14 cellular contexts compared by ENCODE assay signal in genomic region chr12:89962648-89963047, GRCh38.
DNase-seq lines count a peak whose midpoint lies in the region; ATAC-seq and TF ChIP-seq lines count a peak whose summit lies in the region.
"Had no signal": no experiment of that assay in that cellular context is flagged by ENCODE, and none has a peak within 500 bp of the region (broad histone marks: within the 10 kb centered on the region; RNA-seq: fewer than 3 reads in every experiment).

No MANE protein-coding gene starts in this region.

- peak; percentile 34 for TF ChIP-seq CTCF in activated CD8-positive, alpha-beta T cell treated with anti-CD3 and anti-CD28 coated beads for 36 hours (IDR thresholded peaks at IDR 0.05)
- peak; percentile 74 for TF ChIP-seq CTCF in PC-3 (conservative IDR thresholded peaks at IDR 0.05; ENCODE audit: low read depth, low read length)

- H3K79me2 ChIP-seq in PC-3 (ENCODE audit: low read length) = no peaks in the 10 kb centered on the region

- ATAC-seq in activated CD8-positive, alpha-beta T cell treated with anti-CD3 and anti-CD28 coated beads for 36 hours = no peak
- no peak for ATAC-seq in activated CD8-positive, alpha-beta T cell treated with anti-CD3 and anti-CD28 coated beads, Interleukin-2, amount 10 ng/mL, durations not matched to agents 7 days and 5 days
- peak; percentile 27; the same call in 1 of the 2 replicates for ATAC-seq in PC-3
- ATAC-seq in stimulated activated naive B cell treated with anti-CD40 and anti-IgM and Interleukin-4, amounts not matched to agents 10 μg/mL and 1 μg/mL and 100 μg/mL, for 72 hours (replicated peaks) = no peak
- ATAC-seq: activated CD8-positive, alpha-beta memory T cell treated with anti-CD3 and anti-CD28 coated beads, Interleukin-2, amount 10 ng/mL, durations not matched to agents 7 days and 5 days had no signal

- peaks cover 17% of the 10 kb centered on the region for H3K4me1 Mint-ChIP-seq in activated CD8-positive, alpha-beta T cell treated with anti-CD3 and anti-CD28 coated beads for 36 hours (ENCODE audit: low read depth)
- peaks cover 8% of the 10 kb centered on the region for H3K4me1 Mint-ChIP-seq in activated CD8-positive, alpha-beta T cell treated with anti-CD3 and anti-CD28 coated beads, Interleukin-2, amount 10 ng/mL, durations not matched to agents 7 days and 5 days (ENCODE audit: low read depth)
- H3K4me1 Mint-ChIP-seq in stimulated activated naive B cell treated with anti-CD40 and anti-IgM and Interleukin-4, amounts not matched to agents 10 μg/mL and 1 μg/mL and 100 μg/mL, for 72 hours = peaks cover 34 to 58% of the 10 kb centered on the region in 2 donors

- no peaks in the 10 kb centered on the region for H3K9me3 Mint-ChIP-seq in activated CD8-positive, alpha-beta T cell treated with anti-CD3 and anti-CD28 coated beads for 36 hours
- no peaks in the 10 kb centered on the region for H3K9me3 Mint-ChIP-seq in activated CD8-positive, alpha-beta T cell treated with anti-CD3 and anti-CD28 coated beads, Interleukin-2, amount 10 ng/mL, durations not matched to agents 7 days and 5 days (ENCODE audit: insufficient read depth)
- no peaks in the 10 kb centered on the region for H3K9me3 Mint-ChIP-seq in stimulated activated naive B cell treated with anti-CD40 and anti-IgM and Interleukin-4, amounts not matched to agents 10 μg/mL and 1 μg/mL and 100 μg/mL, for 72 hours

- H3K9me3 ChIP-seq in PC-3 (ENCODE audit: low read length) = no peaks in the 10 kb centered on the region
- H3K9me3 ChIP-seq: BLaER1, upper lobe of left lung had no signal

- no peaks in the 10 kb centered on the region for H3K36me3 Mint-ChIP-seq in activated CD8-positive, alpha-beta T cell treated with anti-CD3 and anti-CD28 coated beads for 36 hours (ENCODE audit: low read depth)
- H3K36me3 Mint-ChIP-seq in activated CD8-positive, alpha-beta T cell treated with anti-CD3 and anti-CD28 coated beads, Interleukin-2, amount 10 ng/mL, durations not matched to agents 7 days and 5 days (ENCODE audit: low read depth) = no peaks in the 10 kb centered on the region
- peaks cover 2 to 8% of the 10 kb centered on the region in 2 donors for H3K36me3 Mint-ChIP-seq in stimulated activated naive B cell treated with anti-CD40 and anti-IgM and Interleukin-4, amounts not matched to agents 10 μg/mL and 1 μg/mL and 100 μg/mL, for 72 hours
- H3K36me3 Mint-ChIP-seq: activated CD8-positive, alpha-beta memory T cell treated with anti-CD3 and anti-CD28 coated beads, Interleukin-2, amount 10 ng/mL, durations not matched to agents 7 days and 5 days had no signal

- intact Hi-C loops in activated CD8-positive, alpha-beta T cell treated with anti-CD3 and anti-CD28 coated beads for 36 hours (cut with micrococcal nuclease) = loop anchor here (5.0 kb wide), 1 partner anchor 420 kb away; no protein-coding TSS in a partner anchor
- intact Hi-C loops in PC-3 (cut with micrococcal nuclease) = loop anchor here (5.0 kb wide), 1 partner anchor 140 kb away; no protein-coding TSS in a partner anchor

- peak overlapping the region; percentile 63 for H3K4me2 ChIP-seq in PC-3 (ENCODE audit: low read length)
- H3K4me2 ChIP-seq: BLaER1 had no signal

- no peak overlapping the region for H3K4me3 Mint-ChIP-seq in activated CD8-positive, alpha-beta T cell treated with anti-CD3 and anti-CD28 coated beads for 36 hours
- H3K4me3 Mint-ChIP-seq in activated CD8-positive, alpha-beta T cell treated with anti-CD3 and anti-CD28 coated beads, Interleukin-2, amount 10 ng/mL, durations not matched to agents 7 days and 5 days = no peak overlapping the region
- no peak overlapping the region for H3K4me3 Mint-ChIP-seq in stimulated activated naive B cell treated with anti-CD40 and anti-IgM and Interleukin-4, amounts not matched to agents 10 μg/mL and 1 μg/mL and 100 μg/mL, for 72 hours
- H3K4me3 Mint-ChIP-seq: activated CD8-positive, alpha-beta memory T cell treated with anti-CD3 and anti-CD28 coated beads, Interleukin-2, amount 10 ng/mL, durations not matched to agents 7 days and 5 days had no signal

- H3K4me3 ChIP-seq in PC-3 (ENCODE audit: low read length) = no peak overlapping the region
- H3K4me3 ChIP-seq: BLaER1, upper lobe of left lung had no signal

- H3K36me3 ChIP-seq in PC-3 (ENCODE audit: low read depth, low read length) = no peaks in the 10 kb centered on the region
- H3K36me3 ChIP-seq: BLaER1, upper lobe of left lung had no signal

- POLR2A ChIA-PET in activated CD8-positive, alpha-beta T cell treated with anti-CD3 and anti-CD28 coated beads for 36 hours (lab: Charles Lee) = no interaction called here
- POLR2A ChIA-PET in activated CD8-positive, alpha-beta T cell treated with anti-CD3 and anti-CD28 coated beads, Interleukin-2, amount 10 ng/mL, durations not matched to agents 7 days and 5 days (lab: Charles Lee) = no interaction called here
- POLR2A ChIA-PET in PC-3 (lab: Charles Lee; ENCODE audit: unreplicated experiment) = no interaction called here

- no peak overlapping the region for H2AFZ ChIP-seq in PC-3 (ENCODE audit: low read length)

- no peaks in the 10 kb centered on the region for H3K9me2 ChIP-seq in PC-3 (replicated peaks; ENCODE audit: low read length)

- H3K9ac ChIP-seq in PC-3 (ENCODE audit: low read length) = peak overlapping the region; percentile 42
- H3K9ac ChIP-seq: BLaER1 had no signal

- H3K27ac Mint-ChIP-seq in activated CD8-positive, alpha-beta T cell treated with anti-CD3 and anti-CD28 coated beads for 36 hours = no peak overlapping the region
- H3K27ac Mint-ChIP-seq in activated CD8-positive, alpha-beta T cell treated with anti-CD3 and anti-CD28 coated beads, Interleukin-2, amount 10 ng/mL, durations not matched to agents 7 days and 5 days = no peak overlapping the region
- H3K27ac Mint-ChIP-seq in stimulated activated naive B cell treated with anti-CD40 and anti-IgM and Interleukin-4, amounts not matched to agents 10 μg/mL and 1 μg/mL and 100 μg/mL, for 72 hours = peak overlapping the region; percentile 81
- H3K27ac Mint-ChIP-seq: activated CD8-positive, alpha-beta memory T cell treated with anti-CD3 and anti-CD28 coated beads, Interleukin-2, amount 10 ng/mL, durations not matched to agents 7 days and 5 days had no signal

- H3F3A ChIP-seq in PC-3 (ENCODE audit: low read length, unreplicated experiment) = no peaks in the 10 kb centered on the region

- BruUV-seq in PC-3 (replicated peaks; lab: Mats Ljungman, UMichigan) = no TSS peak

- H3K27me3 Mint-ChIP-seq in activated CD8-positive, alpha-beta T cell treated with anti-CD3 and anti-CD28 coated beads for 36 hours = no peaks in the 10 kb centered on the region
- H3K27me3 Mint-ChIP-seq in activated CD8-positive, alpha-beta T cell treated with anti-CD3 and anti-CD28 coated beads, Interleukin-2, amount 10 ng/mL, durations not matched to agents 7 days and 5 days (ENCODE audit: low read depth) = no peaks in the 10 kb centered on the region
- no peaks in the 10 kb centered on the region for H3K27me3 Mint-ChIP-seq in stimulated activated naive B cell treated with anti-CD40 and anti-IgM and Interleukin-4, amounts not matched to agents 10 μg/mL and 1 μg/mL and 100 μg/mL, for 72 hours
- H3K27me3 Mint-ChIP-seq: activated CD8-positive, alpha-beta memory T cell treated with anti-CD3 and anti-CD28 coated beads, Interleukin-2, amount 10 ng/mL, durations not matched to agents 7 days and 5 days had no signal

- no peaks in the 10 kb centered on the region for H3K27me3 ChIP-seq in PC-3 (ENCODE audit: low read length)
- H3K27me3 ChIP-seq: BLaER1, upper lobe of left lung had no signal

- no peak for DNase-seq in activated CD8-positive, alpha-beta T cell treated with anti-CD3 and anti-CD28 coated beads for 36 hours
- no peak for DNase-seq in activated CD8-positive, alpha-beta T cell treated with anti-CD3 and anti-CD28 coated beads, Interleukin-2, amount 10 ng/mL, durations not matched to agents 7 days and 5 days
- DNase-seq in PC-3 (peak; percentile 87), fibroblast of peridontal ligament (ENCODE audit: extremely low read depth) (peak; percentile 45), 8988T (no peak), NCI-H524 treated with DMSO at 0.1 percent for 48 hours (lab: John Stamatoyannopoulos, UW) (no peak), DMS79 treated with DMSO at 0.1 percent for 48 hours (lab: John Stamatoyannopoulos, UW) (no peak)
- DNase-seq in stimulated activated naive B cell treated with anti-CD40 and anti-IgM and Interleukin-4, amounts not matched to agents 10 μg/mL and 1 μg/mL and 100 μg/mL, for 72 hours = no peak
- DNase-seq: activated CD8-positive, alpha-beta memory T cell treated with anti-CD3 and anti-CD28 coated beads, Interleukin-2, amount 10 ng/mL, durations not matched to agents 7 days and 5 days; amniotic stem cell; NCI-H226; SW 1271; upper lobe of left lung had no signal

- peaks cover 48% of the 10 kb centered on the region for H3K4me1 ChIP-seq in PC-3 (ENCODE audit: insufficient read depth, low read length)
- H3K4me1 ChIP-seq: BLaER1, upper lobe of left lung had no signal

- no peaks in the 10 kb centered on the region for H4K20me1 ChIP-seq in PC-3 (ENCODE audit: low read length)
- H4K20me1 ChIP-seq: BLaER1 had no signal

- CTCF ChIA-PET in activated CD8-positive, alpha-beta T cell treated with anti-CD3 and anti-CD28 coated beads for 36 hours (lab: Charles Lee) = interaction anchor here (1.6 kb wide), 1 partner anchor 420 kb away, joined by 3 read pairs; no protein-coding TSS in a partner anchor
- CTCF ChIA-PET in activated CD8-positive, alpha-beta T cell treated with anti-CD3 and anti-CD28 coated beads, Interleukin-2, amount 10 ng/mL, durations not matched to agents 7 days and 5 days (lab: Charles Lee) = interaction anchor here (0.8 kb wide), 1 partner anchor 419 kb away, joined by 4 read pairs; no protein-coding TSS in a partner anchor
- CTCF ChIA-PET in PC-3 (lab: Charles Lee) = no interaction called here

- peak overlapping the region; percentile 73 for H3K27ac ChIP-seq in PC-3 (ENCODE audit: low read length)
- H3K27ac ChIP-seq: BLaER1, upper lobe of left lung had no signal

Comparison
In these comparisons a context has a peak if more than half of its experiments do, and no peak if none do; other contexts are left out.
1. DNase-seq: peak in PC-3 (single experiment) and fibroblast of peridontal ligament (single experiment); none in activated CD8-positive, alpha-beta T cell treated with anti-CD3 and anti-CD28 coated beads for 36 hours (single experiment), activated CD8-positive, alpha-beta T cell treated with anti-CD3 and anti-CD28 coated beads, Interleukin-2, amount 10 ng/mL, durations not matched to agents 7 days and 5 days (single experiment), stimulated activated naive B cell treated with anti-CD40 and anti-IgM and Interleukin-4, amounts not matched to agents 10 μg/mL and 1 μg/mL and 100 μg/mL, for 72 hours (single experiment), 8988T (single experiment), NCI-H524 treated with DMSO at 0.1 percent for 48 hours (single experiment) and DMS79 treated with DMSO at 0.1 percent for 48 hours (single experiment).